Comparison of ENCODE assay signal across 1 cellular context in genomic region chr2:196191541-196191940, GRCh38.
TF ChIP-seq lines count a peak whose summit lies in the region.

No MANE protein-coding gene starts in this region.

TF ChIP-seq in GM23338, 12 proteins besides CTCF, POLR2A, EP300 and RAD21 (continued from another document):
- no peak for TF ChIP-seq ZNF462 (CRISPR knock-in tag; IDR thresholded peaks at IDR 0.05)
- no peak for TF ChIP-seq CREB1 (CRISPR knock-in tag; IDR thresholded peaks at IDR 0.05; ENCODE audit: low read depth)
- TF ChIP-seq ZNF114 (CRISPR knock-in tag; IDR thresholded peaks at IDR 0.05) = no peak
- no peak for TF ChIP-seq STAT1 (IDR thresholded peaks at IDR 0.05; ENCODE audit: unreplicated experiment)
- no peak for TF ChIP-seq EZH2phosphoT487 (IDR thresholded peaks at IDR 0.05; ENCODE audit: unreplicated experiment)
- no peak for TF ChIP-seq EZH2 (IDR thresholded peaks at IDR 0.05; ENCODE audit: low read depth, unreplicated experiment)
- no peak for TF ChIP-seq POLR2AphosphoS5 (IDR thresholded peaks at IDR 0.05; ENCODE audit: low read depth)
- no peak for TF ChIP-seq REST (IDR thresholded peaks at IDR 0.05; ENCODE audit: unreplicated experiment)
